9 cellular contexts compared by ENCODE assay signal in genomic region chr14:55104051-55104954, GRCh38. TPM values are rescaled to one million over a fixed set of nuclear protein-coding genes. Genes with fewer than 3 reads are reported as not detected.
DNase-seq lines count a peak whose midpoint lies in the region; ATAC-seq, FAIRE-seq and TF ChIP-seq lines count a peak whose summit lies in the region.
"Had no signal": no experiment of that assay in that cellular context is flagged by ENCODE, and none has a peak within 500 bp of the region (broad histone marks: within the 10 kb centered on the region; RNA-seq: fewer than 3 reads in every experiment).

No MANE protein-coding gene starts in this region.

- H3K23ac ChIP-seq in H1 (ENCODE audit: insufficient read length) = no peak overlapping the region

- H3K4me2 ChIP-seq in GM23248 (ENCODE audit: unreplicated experiment) (peak overlapping the region; percentile 80), H1 (ENCODE audit: insufficient read depth in 1 of 2, low read depth in 2 of 2, low read length in 2 of 2) (no peak overlapping the region; a peak in 1 of 4 replicates)

- H2BK12ac ChIP-seq in H1 (ENCODE audit: low read depth, low read length) = peak overlapping the region; percentile 69; the same call in 1 of the 2 replicates

- peak overlapping the region; percentile 71; the same call in 1 of the 2 replicates for H2AK5ac ChIP-seq in H1 (ENCODE audit: low read depth, low read length)

- H3K27ac ChIP-seq in GM23248 (peak overlapping the region; percentile 100), Peyer's patch (peak overlapping the region; percentile 81 to 93 (median 88)), H1 (ENCODE audit: low read depth, low read length) (no peak overlapping the region), sigmoid colon (peak overlapping the region; percentile 82 to 93 (median 90))

- H2BK20ac ChIP-seq in H1 (ENCODE audit: low read length) = peak overlapping the region; percentile 98

- H3K18ac ChIP-seq in H1 (ENCODE audit: extremely low read depth, low read length) = peak overlapping the region; percentile 67; the same call in 1 of the 2 replicates

- intact Hi-C loops in sigmoid colon (cut with DNase I) = no loop called here

- H4K91ac ChIP-seq in H1 (replicated peaks; ENCODE audit: insufficient read length, low read length) = no peak overlapping the region

- FAIRE-seq in H1 (lab: Jason Lieb, UNC) = no peak

- TF ChIP-seq CTCF in Peyer's patch (IDR thresholded peaks at IDR 0.05) (no peak), H1 (IDR thresholded peaks at IDR 0.05; ENCODE audit: control extremely low read depth in 1 of 3, insufficient read depth in 1 of 3, low read depth in 1 of 3, low read length in 3 of 3) (no peak), sigmoid colon (IDR thresholded peaks at IDR 0.05) (no peak)

- no peak overlapping the region for H4K5ac ChIP-seq in H1 (ENCODE audit: insufficient read length, low read depth, low read length)

- WGBS in GM23248 (ENCODE audit: low coverage in 1 of 2, low lambda C conversion rate in 2 of 2, missing lambda C conversion rate in 2 of 2), 2 experiments = 78 to 82% methylated on average over 6 of the region's 6 CpGs
- WGBS in H1 (ENCODE audit: extremely low coverage in 1 of 2, insufficient coverage in 1 of 2, insufficient read length in 1 of 2, insufficient replicate concordance in 2 of 2, low coverage in 1 of 2, low lambda C conversion rate in 2 of 2, missing lambda C conversion rate in 1 of 2), 2 experiments = 94% methylated on average over 6 of the region's 6 CpGs; no CpG with 5 or more reads in 1 of the 2 experiments
- 96% methylated on average over 6 of the region's 6 CpGs for WGBS in sigmoid colon, 2 donors

- H3K4me3 ChIP-seq in GM23248 = no peak overlapping the region; the same call in 1 of the 2 replicates
- no peak overlapping the region for H3K4me3 ChIP-seq in Peyer's patch
- H3K4me3 ChIP-seq in H1 (ENCODE audit: extremely low read depth in 1 of 4, insufficient read depth in 2 of 4, low read depth in 3 of 4, low read length in 4 of 4) = no peak overlapping the region
- H3K4me3 ChIP-seq in sigmoid colon = no peak overlapping the region

- H2BK15ac ChIP-seq in H1 (ENCODE audit: low read length) = peak overlapping the region; percentile 36; the same call in 1 of the 2 replicates

- CTCF ChIA-PET in H1 (lab: Charles Lee; ENCODE audit: partially characterized antibody) = interaction anchor here (0.6 to 5.1 kb wide), 9 partner anchors 10 to 53 kb away, joined by 3 to 29 read pairs (median 4); partner anchors contain the start of genes LGALS3 and MAPK1IP1L

- TF ChIP-seq EP300 in H1 (IDR thresholded peaks at IDR 0.05; ENCODE audit: borderline replicate concordance in 1 of 2, low read depth in 2 of 2, low read length in 2 of 2) = no peak
- no peak for TF ChIP-seq EP300 in sigmoid colon (IDR thresholded peaks at IDR 0.05)

- DNase-seq in GM23248 (no peak), Peyer's patch (peak in 1 of 3 donors; percentile 45), H1 (ENCODE audit: low read depth in 1 of 2, low spot score in 2 of 2) (no peak), sigmoid colon (peak; percentile 61), DMS153 treated with DMSO at 0.1 percent for 48 hours (lab: John Stamatoyannopoulos, UW; ENCODE audit: unreplicated experiment) (no peak), dermis blood vessel endothelial cell (no peak)
- DNase-seq: NCI-H510A treated with DMSO at 0.1 percent for 48 hours had no signal

- no peaks in the 10 kb centered on the region for H3K27me3 ChIP-seq in GM23248 (replicated peaks; ENCODE audit: insufficient read depth)
- no peaks in the 10 kb centered on the region for H3K27me3 ChIP-seq in Peyer's patch
- no peaks in the 10 kb centered on the region for H3K27me3 ChIP-seq in H1 (replicated peaks in 1 of 4; ENCODE audit: control insufficient read depth in 3 of 4, extremely low read depth in 1 of 4, insufficient read depth in 3 of 4, low read length in 3 of 4)
- H3K27me3 ChIP-seq in sigmoid colon = no peaks in the 10 kb centered on the region

- no peak for ATAC-seq in GM18505 (IDR thresholded peaks at IDR 0.05; ENCODE audit: unreplicated experiment)
- ATAC-seq in GM21367 (IDR thresholded peaks at IDR 0.05; ENCODE audit: unreplicated experiment) = no peak

- no peaks in the 10 kb centered on the region for H3K36me3 ChIP-seq in GM23248 (ENCODE audit: low read depth)
- H3K36me3 ChIP-seq in Peyer's patch = no peaks in the 10 kb centered on the region
- no peaks in the 10 kb centered on the region for H3K36me3 ChIP-seq in H1 (ENCODE audit: control insufficient read depth in 2 of 4, insufficient read depth in 4 of 4, low read length in 3 of 4)
- H3K36me3 ChIP-seq in sigmoid colon = no peaks in the 10 kb centered on the region

- H2AFZ ChIP-seq in GM23248 = peak overlapping the region; percentile 15; the same call in 1 of the 2 replicates
- H2AFZ ChIP-seq in H1 (ENCODE audit: low read length) = 0 out of 2 replicates have a peak overlapping the region, but pooled peaks have one; percentile 93

- no peaks in the 10 kb centered on the region for H3K23me2 ChIP-seq in H1 (ENCODE audit: low read depth, low read length)

- H3F3A ChIP-seq in GM23248 (ENCODE audit: insufficient read depth) = peaks cover 47% of the 10 kb centered on the region

- H4K20me1 ChIP-seq in GM23248 (ENCODE audit: insufficient read depth) (no peaks in the 10 kb centered on the region), H1 (replicated peaks in 1 of 2; ENCODE audit: control insufficient read depth in 1 of 2, insufficient read depth in 2 of 2, low read length in 2 of 2) (no peaks in the 10 kb centered on the region)

- in situ Hi-C loops in GM23248 (cut with MboI) = no loop called here

- POLR2A ChIA-PET in H1 (lab: Charles Lee; ENCODE audit: partially characterized antibody) = interaction anchor here (1.1 to 2.6 kb wide), 11 partner anchors 10 to 340 kb away, joined by 3 to 15 read pairs (median 5); partner anchors contain the start of genes ATG14, LGALS3, SOCS4 and WDHD1

- H3K9me3 ChIP-seq in GM23248 (ENCODE audit: low read depth) (no peaks in the 10 kb centered on the region), Peyer's patch (no peaks in the 10 kb centered on the region), H1 (ENCODE audit: insufficient read depth in 2 of 2, low read depth in 1 of 2, low read length in 1 of 2) (no peaks in the 10 kb centered on the region), sigmoid colon (no peaks in the 10 kb centered on the region)

- no peaks in the 10 kb centered on the region for H3K9me2 ChIP-seq in GM23248 (ENCODE audit: insufficient read depth)

- TF ChIP-seq RAD21 in H1 (IDR thresholded peaks at IDR 0.05 in 1 of 2, conservative IDR thresholded peaks at IDR 0.05 in 1 of 2; ENCODE audit: low read depth in 2 of 2, low read length in 2 of 2) = no peak

- H3K9ac ChIP-seq in GM23248 (peak overlapping the region; percentile 90), H1 (replicated peaks in 1 of 4; ENCODE audit: extremely low read depth in 1 of 4, low read depth in 3 of 4, low read length in 3 of 4) (no peak overlapping the region)

- H3K4me1 ChIP-seq in GM23248 (ENCODE audit: insufficient read depth) (peaks cover 68% of the 10 kb centered on the region), Peyer's patch (peaks cover 9 to 78% (median 26%) of the 10 kb centered on the region in 4 donors), H1 (replicated peaks in 1 of 4; ENCODE audit: control insufficient read depth in 3 of 4, insufficient read depth in 4 of 4, low read length in 3 of 4) (peaks cover 12 to 29% (median 17%) of the 10 kb centered on the region in 4 experiments; a peak in 6 of 7 replicates), sigmoid colon (peaks cover 0 to 56% (median 52%) of the 10 kb centered on the region in 4 donors)

- H3K14ac ChIP-seq in H1 (ENCODE audit: insufficient read length) = no peak overlapping the region

- no peaks in the 10 kb centered on the region for H3K79me2 ChIP-seq in GM23248 (ENCODE audit: insufficient read depth)
- H3K79me2 ChIP-seq in H1 (ENCODE audit: control insufficient read depth in 1 of 2, insufficient read depth in 2 of 2, low read length in 2 of 2) = no peaks in the 10 kb centered on the region

- no peak overlapping the region for H3K4ac ChIP-seq in H1 (replicated peaks; ENCODE audit: insufficient read length, low read depth, low read length)

- peak overlapping the region; percentile 14; the same call in 1 of the 2 replicates for H2BK5ac ChIP-seq in H1 (ENCODE audit: low read depth, low read length)

- no peak overlapping the region for H3K56ac ChIP-seq in H1 (replicated peaks; ENCODE audit: insufficient read length, low read depth, low read length)

- no peak overlapping the region for H4K8ac ChIP-seq in H1 (ENCODE audit: extremely low read depth, insufficient read depth, low read length)

- no peaks in the 10 kb centered on the region for H3K79me1 ChIP-seq in H1 (ENCODE audit: low read depth, low read length)

- TF ChIP-seq POLR2A in Peyer's patch (IDR thresholded peaks at IDR 0.05) (no peak), H1 (IDR thresholded peaks at IDR 0.05; ENCODE audit: control extremely low read depth in 1 of 2, low read depth in 2 of 2, low read length in 2 of 2) (no peak), sigmoid colon (IDR thresholded peaks at IDR 0.05) (no peak), GM18505 (IDR thresholded peaks at IDR 0.05; ENCODE audit: borderline replicate concordance, extremely low read depth, insufficient read depth, insufficient read length) (no peak)

- H2BK120ac ChIP-seq in H1 (replicated peaks; ENCODE audit: low read depth, low read length) = no peak overlapping the region

RNA-seq across cellular contexts. Expression of gene LGALS3, which starts 24.7 kb away (rescaled TPM):
- total RNA-seq in GM23248 (2014; rRNA removed; shearing (Covaris generic)) = 297 and 363 TPM in 2 replicates
- polyA plus RNA-seq in GM23248 (2016; fragmentation: Nextera tagmentation; extraction: Ambion mirVana) (541 and 553 TPM in 2 replicates), H1 (2011; rRNA removed) (12.8 and 14.5 TPM in 2 replicates), sigmoid colon (1,000 to 10,000 TPM; 1,713 to 4,129 (median 2,701) TPM)
- total RNA-seq in Peyer's patch (1,000 to 10,000 TPM in 3 of 4 donors, 100 to 1,000 TPM in 1; 242 to 1,284 (median 1,203) TPM), sigmoid colon (100 to 1,000 TPM; 235 to 249 (median 240) TPM), dermis blood vessel endothelial cell (62.5 and 202 TPM in 2 replicates)
- 8.8 and 9.7 TPM in 2 replicates for total RNA-seq in H1 (2021; fragmentation: NEBNext Ultra II Directional; extraction: Animal tissue kit (Norgen Biotek cat#: 25700))
- polyA plus RNA-seq in H1 (2011; cell fraction: cytosol; rRNA removed) = 9.1 TPM
- polyA plus RNA-seq in H1 (2011; cell fraction: nucleus; rRNA removed) = 8.5 TPM
- polyA plus RNA-seq in H1 (2012, experiment 1 of 2) = 7.0 to 9.3 TPM (median 8.1 TPM) in 4 replicates
- 13.8 TPM for polyA plus RNA-seq in H1 (2012, experiment 2 of 2)
- polyA plus RNA-seq in H1 (2013, experiment 1 of 2) = 9.8 TPM
- polyA plus RNA-seq in H1 (2013, experiment 2 of 2) = 8.3 TPM
- 2.7 and 2.9 TPM in 2 replicates for polyA minus RNA-seq in H1 (2011; rRNA and poly(A)+ RNA removed)
- polyA minus RNA-seq in H1 (2011; cell fraction: cytosol; rRNA and poly(A)+ RNA removed) = 5.5 TPM
- 5.4 TPM for polyA minus RNA-seq in H1 (2011; cell fraction: nucleus; rRNA and poly(A)+ RNA removed)

RNA-seq across cellular contexts. Expression of gene MAPK1IP1L, which starts 52.9 kb away (rescaled TPM):
- total RNA-seq in GM23248 (2014; rRNA removed; shearing (Covaris generic)) = 79.4 and 92.6 TPM in 2 replicates
- polyA plus RNA-seq in GM23248 (2016; fragmentation: Nextera tagmentation; extraction: Ambion mirVana) = 89.0 and 92.5 TPM in 2 replicates
- total RNA-seq in Peyer's patch = 10 to 100 TPM; 27.2 to 56.6 (median 35.2) TPM
- total RNA-seq in H1 (2021; fragmentation: NEBNext Ultra II Directional; extraction: Animal tissue kit (Norgen Biotek cat#: 25700)) = 111 and 113 TPM in 2 replicates
- polyA plus RNA-seq in H1 (2011; rRNA removed) = 228 and 309 TPM in 2 replicates
- 95.1 TPM for polyA plus RNA-seq in H1 (2011; cell fraction: cytosol; rRNA removed)
- 151 TPM for polyA plus RNA-seq in H1 (2011; cell fraction: nucleus; rRNA removed)
- 66.1 to 116 TPM (median 90.5 TPM) in 4 replicates for polyA plus RNA-seq in H1 (2012, experiment 1 of 2)
- polyA plus RNA-seq in H1 (2012, experiment 2 of 2) = 51.3 TPM
- polyA plus RNA-seq in H1 (2013, experiment 1 of 2) = 92.2 TPM
- 91.9 TPM for polyA plus RNA-seq in H1 (2013, experiment 2 of 2)
- 222 and 325 TPM in 2 replicates for polyA minus RNA-seq in H1 (2011; rRNA and poly(A)+ RNA removed)
- 217 TPM for polyA minus RNA-seq in H1 (2011; cell fraction: cytosol; rRNA and poly(A)+ RNA removed)
- 69.1 TPM for polyA minus RNA-seq in H1 (2011; cell fraction: nucleus; rRNA and poly(A)+ RNA removed)
- total RNA-seq in sigmoid colon = 10 to 100 TPM; 30.6 to 67.1 (median 46.4) TPM
- 10 to 100 TPM; 25.2 to 40.5 (median 39.5) TPM for polyA plus RNA-seq in sigmoid colon
- 22.5 and 35.2 TPM in 2 replicates for total RNA-seq in dermis blood vessel endothelial cell
